Comparison of ENCODE assay signal across 1 cellular context in the genomic region with DNA sequence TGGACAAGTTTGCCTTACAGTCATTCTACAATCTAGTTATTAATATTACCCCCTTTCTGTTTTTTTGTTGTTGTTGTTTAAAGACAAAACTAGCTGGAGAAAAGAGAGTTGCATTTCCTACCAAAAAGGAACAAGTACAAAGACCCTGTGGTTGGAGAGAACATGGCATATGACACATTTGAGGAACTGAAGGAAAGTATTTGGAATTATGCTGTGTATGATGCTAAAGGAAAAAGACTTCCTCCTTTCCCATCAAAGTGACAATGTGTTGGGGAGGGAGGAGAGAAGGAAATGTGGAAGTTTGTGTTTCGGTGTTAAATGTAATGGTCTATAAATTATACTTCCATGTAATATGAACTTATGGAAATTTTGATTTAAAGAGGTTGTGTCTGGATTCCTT.
TF ChIP-seq lines count a peak whose summit lies in the region.

No MANE protein-coding gene starts in this region.

TF ChIP-seq in SK-N-SH treated with all-trans-retinoic acid at 6 μM for 48 hours, 23 proteins besides CTCF, POLR2A, EP300 and RAD21 (continued from another document):
- TF ChIP-seq, protein P1, sequence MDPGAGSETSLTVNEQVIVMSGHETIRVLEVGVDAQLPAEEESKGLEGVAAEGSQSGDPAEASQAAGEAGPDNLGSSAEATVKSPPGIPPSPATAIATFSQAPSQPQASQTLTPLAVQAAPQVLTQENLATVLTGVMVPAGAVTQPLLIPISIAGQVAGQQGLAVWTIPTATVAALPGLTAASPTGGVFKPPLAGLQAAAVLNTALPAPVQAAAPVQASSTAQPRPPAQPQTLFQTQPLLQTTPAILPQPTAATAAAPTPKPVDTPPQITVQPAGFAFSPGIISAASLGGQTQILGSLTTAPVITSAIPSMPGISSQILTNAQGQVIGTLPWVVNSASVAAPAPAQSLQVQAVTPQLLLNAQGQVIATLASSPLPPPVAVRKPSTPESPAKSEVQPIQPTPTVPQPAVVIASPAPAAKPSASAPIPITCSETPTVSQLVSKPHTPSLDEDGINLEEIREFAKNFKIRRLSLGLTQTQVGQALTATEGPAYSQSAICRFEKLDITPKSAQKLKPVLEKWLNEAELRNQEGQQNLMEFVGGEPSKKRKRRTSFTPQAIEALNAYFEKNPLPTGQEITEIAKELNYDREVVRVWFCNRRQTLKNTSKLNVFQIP (CRISPR knock-in tag; IDR thresholded peaks at IDR 0.05; ENCODE audit: borderline replicate concordance, low read depth) = no peak
- no peak for TF ChIP-seq ZFP30 (CRISPR knock-in tag; IDR thresholded peaks at IDR 0.05)
- no peak for TF ChIP-seq RARB (CRISPR knock-in tag; IDR thresholded peaks at IDR 0.05)
- no peak for TF ChIP-seq OSR1 (CRISPR knock-in tag; IDR thresholded peaks at IDR 0.05)
- no peak for TF ChIP-seq CSDC2 (CRISPR knock-in tag; IDR thresholded peaks at IDR 0.05)
- no peak for TF ChIP-seq ESRRG (CRISPR knock-in tag; IDR thresholded peaks at IDR 0.05)
- TF ChIP-seq ZNF565 (CRISPR knock-in tag; conservative IDR thresholded peaks at IDR 0.05; ENCODE audit: low read depth) = no peak
- TF ChIP-seq ARNTL (CRISPR knock-in tag; IDR thresholded peaks at IDR 0.05; ENCODE audit: borderline replicate concordance, low read depth) = no peak
- TF ChIP-seq, protein P2, sequence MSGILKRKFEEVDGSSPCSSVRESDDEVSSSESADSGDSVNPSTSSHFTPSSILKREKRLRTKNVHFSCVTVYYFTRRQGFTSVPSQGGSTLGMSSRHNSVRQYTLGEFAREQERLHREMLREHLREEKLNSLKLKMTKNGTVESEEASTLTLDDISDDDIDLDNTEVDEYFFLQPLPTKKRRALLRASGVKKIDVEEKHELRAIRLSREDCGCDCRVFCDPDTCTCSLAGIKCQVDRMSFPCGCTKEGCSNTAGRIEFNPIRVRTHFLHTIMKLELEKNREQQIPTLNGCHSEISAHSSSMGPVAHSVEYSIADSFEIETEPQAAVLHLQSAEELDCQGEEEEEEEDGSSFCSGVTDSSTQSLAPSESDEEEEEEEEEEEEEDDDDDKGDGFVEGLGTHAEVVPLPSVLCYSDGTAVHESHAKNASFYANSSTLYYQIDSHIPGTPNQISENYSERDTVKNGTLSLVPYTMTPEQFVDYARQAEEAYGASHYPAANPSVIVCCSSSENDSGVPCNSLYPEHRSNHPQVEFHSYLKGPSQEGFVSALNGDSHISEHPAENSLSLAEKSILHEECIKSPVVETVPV (CRISPR knock-in tag; IDR thresholded peaks at IDR 0.05) = no peak
- no peak for TF ChIP-seq ISL1 (CRISPR knock-in tag; IDR thresholded peaks at IDR 0.05)
